In genomic region chr13:114117341-114117874, GRCh38 we compare ENCODE assay signal across 8 cellular contexts. TPM values are rescaled to one million over a fixed set of nuclear protein-coding genes. Genes with fewer than 3 reads are reported as not detected.
DNase-seq lines count a peak whose midpoint lies in the region; ATAC-seq, FAIRE-seq and TF ChIP-seq lines count a peak whose summit lies in the region.
"Not testable (repeated sequence)": the region's sequence is repeated elsewhere in the genome, so short reads cannot be mapped to it uniquely, and the experiment has no call there.

No MANE protein-coding gene starts in this region.

- H3K4me2 ChIP-seq in fibroblast of lung (ENCODE audit: extremely low read depth, insufficient read depth, low read length), result peak overlapping the region; percentile 83
- H3K4me2 ChIP-seq in trophoblast cell (ENCODE audit: low read length), result not testable (repeated sequence)

- peaks cover 72% of the 10 kb centered on the region for H3K79me2 ChIP-seq in fibroblast of lung (ENCODE audit: control insufficient read depth, insufficient read depth, low read length)
- not testable (repeated sequence) for H3K79me2 ChIP-seq in trophoblast cell (ENCODE audit: control insufficient read depth, insufficient read depth, low read length, poor library complexity)

- H2AK5ac ChIP-seq in trophoblast cell (ENCODE audit: low read length), result not testable (repeated sequence)

- not testable (repeated sequence) for H3K23ac ChIP-seq in trophoblast cell (ENCODE audit: low read length)

- H4K12ac ChIP-seq in trophoblast cell (ENCODE audit: low read depth, low read length), result not testable (repeated sequence)

- not testable (repeated sequence) for H3K14ac ChIP-seq in trophoblast cell (ENCODE audit: low read length)

- H3K4me1 ChIP-seq in fibroblast of lung (ENCODE audit: control insufficient read depth, extremely low read depth, insufficient read depth, low read length), result peaks cover 52% of the 10 kb centered on the region
- H3K4me1 ChIP-seq in mucosa of descending colon (ENCODE audit: low read depth), result peaks cover 23% of the 10 kb centered on the region
- H3K4me1 ChIP-seq in trophoblast cell (ENCODE audit: control insufficient read depth in 1 of 2, insufficient read depth in 2 of 2, low read length in 2 of 2), result peaks cover 26 to 40% of the 10 kb centered on the region in 2 experiments

- not testable (repeated sequence) for H3K18ac ChIP-seq in trophoblast cell (ENCODE audit: low read length)

- not testable (repeated sequence) for H3K4ac ChIP-seq in trophoblast cell (ENCODE audit: low read depth, low read length)

- not testable (repeated sequence) for H2AFZ ChIP-seq in fibroblast of lung (ENCODE audit: low read length); trophoblast cell (ENCODE audit: insufficient read depth, low read length, poor library complexity)

- H3K36me3 Mint-ChIP-seq in CD14-positive monocyte, result peaks cover 36 to 58% of the 10 kb centered on the region in 2 donors
- H3K36me3 Mint-ChIP-seq in activated CD8-positive, alpha-beta T cell treated with anti-CD3 and anti-CD28 coated beads for 36 hours (ENCODE audit: low read depth), result peaks cover 26% of the 10 kb centered on the region
- peaks cover 13% of the 10 kb centered on the region for H3K36me3 Mint-ChIP-seq in activated naive CD8-positive, alpha-beta T cell treated with anti-CD3 and anti-CD28 coated beads, Interleukin-2, amount 10 ng/mL, durations not matched to agents 7 days and 5 days

- CTCF ChIA-PET in activated CD8-positive, alpha-beta T cell treated with anti-CD3 and anti-CD28 coated beads for 36 hours (lab: Charles Lee), result interaction anchor here (1.0 to 1.3 kb wide), 2 partner anchors 58 to 111 kb away, joined by 3 to 4 read pairs; no protein-coding TSS in a partner anchor

- not testable (repeated sequence) for ATAC-seq in activated CD8-positive, alpha-beta T cell treated with anti-CD3 and anti-CD28 coated beads for 36 hours; activated naive CD8-positive, alpha-beta T cell treated with anti-CD3 and anti-CD28 coated beads, Interleukin-2, amount 10 ng/mL, durations not matched to agents 7 days and 5 days (ENCODE audit: low read depth); mucosa of descending colon; stimulated activated naive CD8-positive, alpha-beta T cell treated with anti-CD3 and anti-CD28 coated beads, Interleukin-15, Interleukin-2, amounts not matched to agents 100 U/mL and 50 U/mL, for 24 hours

- peaks cover 48% of the 10 kb centered on the region for H3K4me1 Mint-ChIP-seq in CD14-positive monocyte
- H3K4me1 Mint-ChIP-seq in activated CD8-positive, alpha-beta T cell treated with anti-CD3 and anti-CD28 coated beads for 36 hours (ENCODE audit: low read depth), result peaks cover 72% of the 10 kb centered on the region
- peaks cover 40% of the 10 kb centered on the region for H3K4me1 Mint-ChIP-seq in activated naive CD8-positive, alpha-beta T cell treated with anti-CD3 and anti-CD28 coated beads, Interleukin-2, amount 10 ng/mL, durations not matched to agents 7 days and 5 days

- not testable (repeated sequence) for H3K36me3 ChIP-seq in fibroblast of lung (ENCODE audit: control insufficient read depth, insufficient read depth, low read length); mucosa of descending colon (ENCODE audit: low read depth)
- peaks cover 3 to 10% of the 10 kb centered on the region in 2 experiments for H3K36me3 ChIP-seq in trophoblast cell (ENCODE audit: control insufficient read depth in 1 of 2, insufficient read depth in 2 of 2, low read length in 2 of 2)

- H3K27me3 Mint-ChIP-seq in CD14-positive monocyte (ENCODE audit: low read depth in 3 of 3); activated CD8-positive, alpha-beta T cell treated with anti-CD3 and anti-CD28 coated beads for 36 hours; activated naive CD8-positive, alpha-beta T cell treated with anti-CD3 and anti-CD28 coated beads, Interleukin-2, amount 10 ng/mL, durations not matched to agents 7 days and 5 days: not testable (repeated sequence)

- not testable (repeated sequence) for H2BK5ac ChIP-seq in trophoblast cell (ENCODE audit: low read depth, low read length, poor library complexity)

- POLR2A ChIA-PET in activated CD8-positive, alpha-beta T cell treated with anti-CD3 and anti-CD28 coated beads for 36 hours (lab: Charles Lee), result interaction anchor here (1.0 to 2.0 kb wide), 2 partner anchors 11 to 13 kb away, joined by 4 to 10 read pairs; no protein-coding TSS in a partner anchor
- POLR2A ChIA-PET in activated naive CD8-positive, alpha-beta T cell treated with anti-CD3 and anti-CD28 coated beads, Interleukin-2, amount 10 ng/mL, durations not matched to agents 7 days and 5 days (lab: Charles Lee), result not testable (repeated sequence)

- not testable (repeated sequence) for H3K9me3 Mint-ChIP-seq in CD14-positive monocyte; activated CD8-positive, alpha-beta T cell treated with anti-CD3 and anti-CD28 coated beads for 36 hours; activated naive CD8-positive, alpha-beta T cell treated with anti-CD3 and anti-CD28 coated beads, Interleukin-2, amount 10 ng/mL, durations not matched to agents 7 days and 5 days

- WGBS in trophoblast cell (ENCODE audit: extremely low coverage, insufficient coverage, insufficient read length), result no CpG with 5 or more reads among the region's 20 CpGs

- H4K8ac ChIP-seq in trophoblast cell (ENCODE audit: low read depth, low read length), result not testable (repeated sequence)

- H3K9me3 ChIP-seq in fibroblast of lung (ENCODE audit: control insufficient read depth, insufficient read depth, low read depth, low read length); mucosa of descending colon; trophoblast cell (ENCODE audit: insufficient read depth, low read depth, low read length): not testable (repeated sequence)

- H3K4me3 Mint-ChIP-seq in CD14-positive monocyte; activated CD8-positive, alpha-beta T cell treated with anti-CD3 and anti-CD28 coated beads for 36 hours; activated naive CD8-positive, alpha-beta T cell treated with anti-CD3 and anti-CD28 coated beads, Interleukin-2, amount 10 ng/mL, durations not matched to agents 7 days and 5 days: not testable (repeated sequence)

- not testable (repeated sequence) for H2BK12ac ChIP-seq in trophoblast cell (ENCODE audit: low read length)

- not testable (repeated sequence) for H3K9ac ChIP-seq in fibroblast of lung (ENCODE audit: insufficient read depth, low read length); trophoblast cell (ENCODE audit: low read length)

- not testable (repeated sequence) for H4K91ac ChIP-seq in trophoblast cell (ENCODE audit: low read depth, low read length)

- not testable (repeated sequence) for H3K27me3 ChIP-seq in fibroblast of lung (ENCODE audit: control insufficient read depth, insufficient read depth, low read length); trophoblast cell (ENCODE audit: insufficient read depth, low read length)

- FAIRE-seq in HTR-8/SVneo (lab: Jason Lieb, UNC), result peak; percentile 89

- H3K27ac Mint-ChIP-seq in CD14-positive monocyte, result peak overlapping the region in 2 of 7 donors; percentile 18 to 82
- H3K27ac Mint-ChIP-seq in activated CD8-positive, alpha-beta T cell treated with anti-CD3 and anti-CD28 coated beads for 36 hours; activated naive CD8-positive, alpha-beta T cell treated with anti-CD3 and anti-CD28 coated beads, Interleukin-2, amount 10 ng/mL, durations not matched to agents 7 days and 5 days: not testable (repeated sequence)

- H4K20me1 ChIP-seq in fibroblast of lung (ENCODE audit: control insufficient read depth, extremely low read depth, insufficient read depth, low read length), result not testable (repeated sequence)

- not testable (repeated sequence) for H3K27ac ChIP-seq in fibroblast of lung (ENCODE audit: insufficient read depth, low read length); trophoblast cell (ENCODE audit: low read depth, low read length)

- intact Hi-C loops in CD14-positive monocyte (cut with micrococcal nuclease), result loop anchor here (5.0 to 10.0 kb wide), 2 partner anchors 110 to 163 kb away; no protein-coding TSS in a partner anchor
- intact Hi-C loops in activated CD8-positive, alpha-beta T cell treated with anti-CD3 and anti-CD28 coated beads for 36 hours (cut with micrococcal nuclease); mucosa of descending colon (cut with DNase I, micrococcal nuclease): not testable (repeated sequence)

- H3K4me3 ChIP-seq in fibroblast of lung (replicated peaks in 1 of 4; ENCODE audit: control extremely low read depth in 1 of 4, insufficient read depth in 1 of 4, low read depth in 3 of 4, low read length in 4 of 4), result peak overlapping the region in 1 of 4 experiments; percentile 15
- H3K4me3 ChIP-seq in mucosa of descending colon, result not testable (repeated sequence)
- peak overlapping the region; percentile 10 for H3K4me3 ChIP-seq in trophoblast cell (ENCODE audit: low read depth, low read length)

- H2BK120ac ChIP-seq in trophoblast cell (ENCODE audit: insufficient read depth, low read length, poor library complexity), result not testable (repeated sequence)

- peak; percentile 8 for DNase-seq in CD14-positive monocyte (ENCODE audit: low spot score)
- not testable (repeated sequence) for DNase-seq in HTR-8/SVneo (ENCODE audit: insufficient read length, low spot score); fibroblast of lung (ENCODE audit: low read depth in 2 of 2); trophoblast cell
- peak; percentile 2 for DNase-seq in activated CD8-positive, alpha-beta T cell treated with anti-CD3 and anti-CD28 coated beads for 36 hours
- DNase-seq in activated naive CD8-positive, alpha-beta T cell treated with anti-CD3 and anti-CD28 coated beads, Interleukin-2, amount 10 ng/mL, durations not matched to agents 7 days and 5 days, result peak; percentile 17
- DNase-seq in mucosa of descending colon, result peak in 2 of 3 donors; percentile 20 to 36
- peak; percentile 3 for DNase-seq in stimulated activated naive CD8-positive, alpha-beta T cell treated with anti-CD3 and anti-CD28 coated beads, Interleukin-15, Interleukin-2, amounts not matched to agents 100 U/mL and 50 U/mL, for 24 hours

- TF ChIP-seq CTCF in CD14-positive monocyte (IDR thresholded peaks at IDR 0.05); activated CD8-positive, alpha-beta T cell treated with anti-CD3 and anti-CD28 coated beads for 36 hours (IDR thresholded peaks at IDR 0.05); fibroblast of lung (conservative IDR thresholded peaks at IDR 0.05 in 1 of 2, IDR thresholded peaks at IDR 0.05 in 1 of 2; ENCODE audit: low read depth in 1 of 2, low read length in 2 of 2); mucosa of descending colon (IDR thresholded peaks at IDR 0.05): not testable (repeated sequence)

- H3K79me1 ChIP-seq in trophoblast cell (ENCODE audit: low read length), result peaks cover 15% of the 10 kb centered on the region

RNA-seq across cellular contexts. Expression of gene RASA3, which starts 15.0 kb away (rescaled TPM):
- 10 to 100 TPM in 1 of 2 donors, 1 to 10 TPM in 1; 9.0 to 16.6 TPM for polyA plus RNA-seq in CD14-positive monocyte
- 10 to 100 TPM; 28.9 to 32.3 TPM for total RNA-seq in activated CD8-positive, alpha-beta T cell treated with anti-CD3 and anti-CD28 coated beads for 36 hours
- 10 to 100 TPM; 65.6 to 73.9 TPM for total RNA-seq in activated naive CD8-positive, alpha-beta T cell treated with anti-CD3 and anti-CD28 coated beads, Interleukin-2, amount 10 ng/mL, durations not matched to agents 7 days and 5 days
- total RNA-seq in fibroblast of lung, result 21.6 and 26.6 TPM in 2 replicates
- polyA plus RNA-seq in fibroblast of lung, result 31.1 and 34.1 TPM in 2 replicates
- 32.0 and 32.4 TPM in 2 replicates for polyA plus RNA-seq in fibroblast of lung (2012)
- 20.1 and 29.0 TPM in 2 replicates for polyA minus RNA-seq in fibroblast of lung (ENCODE audit: low replicate concordance)
- total RNA-seq in mucosa of descending colon, result 10 to 100 TPM in 1 of 3 donors, 1 to 10 TPM in 2; 7.9 to 19.0 (median 8.4) TPM
- polyA plus RNA-seq in trophoblast cell (2013), result 12.8 and 13.0 TPM in 2 replicates
